In the genomic region with DNA sequence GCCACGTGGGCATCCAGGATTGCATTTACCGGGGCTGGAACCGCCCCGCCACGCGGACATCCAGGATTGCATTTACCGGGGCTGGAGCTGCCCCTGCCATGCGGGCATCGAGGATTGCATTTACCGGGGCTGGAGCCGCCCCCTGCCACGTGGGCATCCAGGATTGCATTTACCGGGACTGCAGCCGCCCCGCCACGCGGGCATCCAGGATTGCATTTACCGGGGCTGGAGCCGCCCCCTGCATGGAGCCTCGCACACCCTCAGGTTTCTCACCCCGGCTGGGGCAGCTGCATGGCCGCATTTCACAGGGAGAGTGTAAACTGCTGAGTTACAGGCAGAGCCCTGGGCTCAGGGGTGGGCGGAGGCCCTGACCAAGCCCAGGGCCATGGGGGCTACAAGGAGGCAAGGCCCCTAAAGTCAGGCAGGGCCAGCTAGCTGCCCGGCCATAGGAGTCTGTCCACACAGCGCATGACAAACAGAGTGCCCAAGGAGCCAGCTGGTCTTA, we compare ENCODE assay signal across 40 cellular contexts.
"Had no signal": no experiment of that assay in that cellular context is flagged by ENCODE, and none has a peak within 500 bp of the region (broad histone marks: within the 10 kb centered on the region; RNA-seq: fewer than 3 reads in every experiment).

No MANE protein-coding gene starts in this region.

- H3K4me1 Mint-ChIP-seq: activated naive CD4-positive, alpha-beta T cell treated with anti-CD3 and anti-CD28 coated beads, Interleukin-2, amount 10 ng/mL, durations not matched to agents 7 days and 5 days; activated naive CD4-positive, alpha-beta T cell treated with anti-CD3 and anti-CD28 coated beads, Interleukin-2, amount 50 U/mL, for 24 hours; activated naive CD8-positive, alpha-beta T cell treated with anti-CD3 and anti-CD28 coated beads for 36 hours; activated naive CD8-positive, alpha-beta T cell treated with anti-CD3 and anti-CD28 coated beads, Interleukin-2, amount 10 ng/mL, durations not matched to agents 7 days and 5 days; activated naive CD8-positive, alpha-beta T cell treated with anti-CD3 and anti-CD28 coated beads, Interleukin-2, amount 50 U/mL, for 24 hours; activated T-helper 17 cell treated with anti-CD3 and anti-CD28 coated beads, Interleukin-2, amount 50 U/mL, for 72 hours; central memory CD8-positive, alpha-beta T cell had no signal

- H3K4me3 ChIP-seq: adrenal gland, ascending aorta, body of pancreas, breast epithelium, cardiac muscle cell had no signal

- H3K4me1 ChIP-seq: adrenal gland, breast epithelium had no signal

- H3K4me3 Mint-ChIP-seq: activated naive CD4-positive, alpha-beta T cell treated with anti-CD3 and anti-CD28 coated beads for 36 hours; activated naive CD4-positive, alpha-beta T cell treated with anti-CD3 and anti-CD28 coated beads, Interleukin-2, amount 10 ng/mL, durations not matched to agents 7 days and 5 days; activated naive CD4-positive, alpha-beta T cell treated with anti-CD3 and anti-CD28 coated beads, Interleukin-2, amount 50 U/mL, for 24 hours; activated naive CD8-positive, alpha-beta T cell; activated naive CD8-positive, alpha-beta T cell treated with anti-CD3 and anti-CD28 coated beads for 36 hours; activated naive CD8-positive, alpha-beta T cell treated with anti-CD3 and anti-CD28 coated beads, Interleukin-2, amount 10 ng/mL, durations not matched to agents 7 days and 5 days; activated naive CD8-positive, alpha-beta T cell treated with anti-CD3 and anti-CD28 coated beads, Interleukin-2, amount 50 U/mL, for 24 hours; activated T-cell treated with anti-CD3 and anti-CD28 coated beads, Interleukin-2, amount 50 U/mL, for 24 hours; activated T-cell treated with anti-CD3 and anti-CD28 coated beads, Interleukin-2, amount 50 U/mL, for 4 hours; activated T-cell treated with anti-CD3 and anti-CD28 coated beads, Interleukin-2, amount 50 U/mL, for 72 hours; activated T-helper 1 cell treated with anti-CD3 and anti-CD28 coated beads, Interleukin-12 subunit alpha, Interleukin-12 subunit beta, Interleukin-2, Interleukin-4 antibody, amounts not matched to agents 30 ng/mL and 10 ng/mL and 1 ng/mL, durations not matched to agents 14 hours and 24 hours and 36 hours; activated T-helper 17 cell treated with anti-CD3 and anti-CD28 coated beads, Interleukin-2, amount 50 U/mL, for 72 hours; brain; central memory CD8-positive, alpha-beta T cell had no signal

- H3K27ac ChIP-seq: adrenal gland, ascending aorta, body of pancreas, brain microvascular endothelial cell, breast epithelium, cardiac muscle cell had no signal

- H3K9me3 Mint-ChIP-seq: activated naive CD4-positive, alpha-beta T cell treated with anti-CD3 and anti-CD28 coated beads for 36 hours; activated naive CD4-positive, alpha-beta T cell treated with anti-CD3 and anti-CD28 coated beads, Interleukin-2, amount 10 ng/mL, durations not matched to agents 7 days and 5 days; activated naive CD4-positive, alpha-beta T cell treated with anti-CD3 and anti-CD28 coated beads, Interleukin-2, amount 50 U/mL, for 24 hours; activated naive CD4-positive, alpha-beta T cell treated with anti-CD3 and anti-CD28 coated beads, Interleukin-2, amount 50 U/mL, for 72 hours; activated naive CD8-positive, alpha-beta T cell treated with anti-CD3 and anti-CD28 coated beads for 36 hours; activated naive CD8-positive, alpha-beta T cell treated with anti-CD3 and anti-CD28 coated beads, Interleukin-2, amount 10 ng/mL, durations not matched to agents 7 days and 5 days; activated naive CD8-positive, alpha-beta T cell treated with anti-CD3 and anti-CD28 coated beads, Interleukin-2, amount 50 U/mL, for 24 hours; activated T-cell treated with anti-CD3 and anti-CD28 coated beads, Interleukin-2, amount 50 U/mL, for 24 hours; activated T-cell treated with anti-CD3 and anti-CD28 coated beads, Interleukin-2, amount 50 U/mL, for 4 hours; activated T-cell treated with anti-CD3 and anti-CD28 coated beads, Interleukin-2, amount 50 U/mL, for 72 hours; activated T-helper 1 cell treated with anti-CD3 and anti-CD28 coated beads, Interleukin-12 subunit alpha, Interleukin-12 subunit beta, Interleukin-2, Interleukin-4 antibody, amounts not matched to agents 30 ng/mL and 10 ng/mL and 1 ng/mL, durations not matched to agents 14 hours and 24 hours and 36 hours; activated T-helper 17 cell treated with anti-CD3 and anti-CD28 coated beads, Interleukin-2, amount 50 U/mL, for 72 hours; activated T-helper 2 cell treated with anti-CD3 and anti-CD28 coated beads, Interferon-gamma antibody, Interleukin-2, Interleukin-4, amounts not matched to agents 10 μg/mL and 5 μg/mL and 100 μg/mL, durations not matched to agents 14 hours and 24 hours and 36 hours; brain; central memory CD8-positive, alpha-beta T cell had no signal

- ATAC-seq: activated naive CD4-positive, alpha-beta T cell treated with anti-CD3 and anti-CD28 coated beads, Interleukin-2, amount 50 U/mL, for 72 hours; activated naive CD8-positive, alpha-beta T cell treated with anti-CD3 and anti-CD28 coated beads, Interleukin-2, amount 50 U/mL, for 24 hours; activated T-cell treated with anti-CD3 and anti-CD28 coated beads, Interleukin-2, amount 50 U/mL, for 4 hours; activated T-cell treated with anti-CD3 and anti-CD28 coated beads, Interleukin-2, amount 50 U/mL, for 72 hours; activated T-helper 17 cell treated with anti-CD3 and anti-CD28 coated beads, Interleukin-2, amount 50 U/mL, for 72 hours; body of pancreas had no signal

- H3K36me3 ChIP-seq: adrenal gland, ascending aorta, brain microvascular endothelial cell, breast epithelium, cardiac muscle cell had no signal

- H3K36me3 Mint-ChIP-seq: activated naive CD4-positive, alpha-beta T cell treated with anti-CD3 and anti-CD28 coated beads, Interleukin-2, amount 10 ng/mL, durations not matched to agents 7 days and 5 days; activated naive CD4-positive, alpha-beta T cell treated with anti-CD3 and anti-CD28 coated beads, Interleukin-2, amount 50 U/mL, for 24 hours; activated naive CD4-positive, alpha-beta T cell treated with anti-CD3 and anti-CD28 coated beads, Interleukin-2, amount 50 U/mL, for 72 hours; activated naive CD8-positive, alpha-beta T cell; activated naive CD8-positive, alpha-beta T cell treated with anti-CD3 and anti-CD28 coated beads for 36 hours; activated naive CD8-positive, alpha-beta T cell treated with anti-CD3 and anti-CD28 coated beads, Interleukin-2, amount 10 ng/mL, durations not matched to agents 7 days and 5 days; brain had no signal

- H3K9me3 ChIP-seq: adrenal gland, ascending aorta, body of pancreas, breast epithelium had no signal

- FAIRE-seq: astrocyte, bronchial epithelial cell had no signal

- H3K27me3 Mint-ChIP-seq: activated naive CD4-positive, alpha-beta T cell treated with anti-CD3 and anti-CD28 coated beads, Interleukin-2, amount 50 U/mL, for 24 hours; activated naive CD8-positive, alpha-beta T cell; activated naive CD8-positive, alpha-beta T cell treated with anti-CD3 and anti-CD28 coated beads, Interleukin-2, amount 10 ng/mL, durations not matched to agents 7 days and 5 days; activated T-helper 17 cell treated with anti-CD3 and anti-CD28 coated beads, Interleukin-2, amount 50 U/mL, for 72 hours; central memory CD8-positive, alpha-beta T cell had no signal

- DNase-seq: activated effector memory CD4-positive, alpha-beta T cell treated with anti-CD3 and anti-CD28 coated beads, Interleukin-2, amount 50 U/mL, for 16 hours; activated effector memory CD4-positive, alpha-beta T cell treated with Interleukin-2 at 50 U/mL for 16 hours; activated gamma-delta T cell; activated gamma-delta T cell treated with Interleukin-2 at 50 U/mL for 16 hours; activated naive CD4-positive, alpha-beta T cell; activated naive CD4-positive, alpha-beta T cell treated with anti-CD3 and anti-CD28 coated beads for 36 hours; activated naive CD4-positive, alpha-beta T cell treated with anti-CD3 and anti-CD28 coated beads, Interleukin-2, amount 10 ng/mL, durations not matched to agents 7 days and 5 days; activated naive CD4-positive, alpha-beta T cell treated with anti-CD3 and anti-CD28 coated beads, Interleukin-2, amount 50 U/mL, for 16 hours; activated naive CD4-positive, alpha-beta T cell treated with Interleukin-2 at 50 U/mL for 16 hours; activated naive CD8-positive, alpha-beta T cell treated with anti-CD3 and anti-CD28 coated beads for 36 hours; activated naive CD8-positive, alpha-beta T cell treated with anti-CD3 and anti-CD28 coated beads, Interleukin-2, amount 10 ng/mL, durations not matched to agents 7 days and 5 days; activated naive CD8-positive, alpha-beta T cell treated with anti-CD3 and anti-CD28 coated beads, Interleukin-2, amount 50 U/mL, for 24 hours; activated T-cell treated with anti-CD3 and anti-CD28 coated beads, Interleukin-2, amount 50 U/mL, for 1 hour; activated T-cell treated with anti-CD3 and anti-CD28 coated beads, Interleukin-2, amount 50 U/mL, for 24 hours; activated T-cell treated with anti-CD3 and anti-CD28 coated beads, Interleukin-2, amount 50 U/mL, for 4 hours; activated T-cell treated with anti-CD3 and anti-CD28 coated beads, Interleukin-2, amount 50 U/mL, for 48 hours; activated T-cell treated with anti-CD3 and anti-CD28 coated beads, Interleukin-2, amount 50 U/mL, for 72 hours; adrenal gland; amniotic stem cell; amygdala; anterior cingulate cortex; aorta; body of pancreas; brain microvascular endothelial cell; caudate nucleus; central memory CD4-positive, alpha-beta T cell; cerebellar nuclear complex had no signal

- H3K27me3 ChIP-seq: ascending aorta, body of pancreas, brain microvascular endothelial cell, cardiac muscle cell had no signal

- H3K27ac Mint-ChIP-seq: activated naive CD4-positive, alpha-beta T cell treated with anti-CD3 and anti-CD28 coated beads for 36 hours; activated naive CD4-positive, alpha-beta T cell treated with anti-CD3 and anti-CD28 coated beads, Interleukin-2, amount 10 ng/mL, durations not matched to agents 7 days and 5 days; activated naive CD4-positive, alpha-beta T cell treated with anti-CD3 and anti-CD28 coated beads, Interleukin-2, amount 50 U/mL, for 24 hours; activated naive CD4-positive, alpha-beta T cell treated with anti-CD3 and anti-CD28 coated beads, Interleukin-2, amount 50 U/mL, for 72 hours; activated naive CD8-positive, alpha-beta T cell; activated naive CD8-positive, alpha-beta T cell treated with anti-CD3 and anti-CD28 coated beads for 36 hours; activated naive CD8-positive, alpha-beta T cell treated with anti-CD3 and anti-CD28 coated beads, Interleukin-2, amount 10 ng/mL, durations not matched to agents 7 days and 5 days; activated naive CD8-positive, alpha-beta T cell treated with anti-CD3 and anti-CD28 coated beads, Interleukin-2, amount 50 U/mL, for 24 hours; activated T-cell treated with anti-CD3 and anti-CD28 coated beads, Interleukin-2, amount 50 U/mL, for 24 hours; activated T-cell treated with anti-CD3 and anti-CD28 coated beads, Interleukin-2, amount 50 U/mL, for 72 hours; activated T-helper 1 cell treated with anti-CD3 and anti-CD28 coated beads, Interleukin-12 subunit alpha, Interleukin-12 subunit beta, Interleukin-2, Interleukin-4 antibody, amounts not matched to agents 30 ng/mL and 10 ng/mL and 1 ng/mL, durations not matched to agents 14 hours and 24 hours and 36 hours; activated T-helper 17 cell treated with anti-CD3 and anti-CD28 coated beads, Interleukin-2, amount 50 U/mL, for 72 hours; activated T-helper 2 cell treated with anti-CD3 and anti-CD28 coated beads, Interferon-gamma antibody, Interleukin-2, Interleukin-4, amounts not matched to agents 10 μg/mL and 5 μg/mL and 100 μg/mL, durations not matched to agents 14 hours and 24 hours and 36 hours; brain had no signal
